Comparison of ENCODE assay signal across 1 cellular context in the genomic region with DNA sequence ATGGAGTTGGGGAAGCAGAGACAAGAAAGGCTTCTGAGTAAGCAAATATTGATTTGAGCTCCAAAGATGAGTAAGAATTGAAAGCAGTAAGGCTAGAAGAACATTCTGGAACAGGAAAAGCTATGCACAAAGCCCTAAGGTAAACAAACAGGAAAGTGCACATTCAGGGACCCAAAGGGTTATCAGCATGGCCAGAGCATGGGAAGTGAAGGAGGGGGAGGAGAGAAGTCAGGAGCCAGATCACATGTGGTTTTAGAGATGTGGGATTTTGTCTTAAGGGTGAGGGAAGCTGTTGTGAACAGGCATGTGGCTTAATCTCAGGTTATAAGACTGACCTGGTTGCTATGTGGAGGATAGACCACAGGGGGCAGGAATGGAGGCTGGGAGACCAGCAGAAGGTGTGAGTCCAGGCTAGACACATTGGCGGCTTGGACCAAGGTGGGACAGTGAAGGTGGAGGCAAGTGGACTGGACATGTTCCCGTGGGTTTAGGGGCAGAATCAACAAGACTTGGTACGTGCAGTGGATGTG.
TF ChIP-seq lines count a peak whose summit lies in the region.

No MANE protein-coding gene starts in this region.

TF ChIP-seq in endothelial cell of umbilical vein, 7 proteins besides CTCF, POLR2A, EP300 and RAD21:
- TF ChIP-seq JUN (IDR thresholded peaks at IDR 0.05; ENCODE audit: borderline replicate concordance, insufficient read depth, insufficient read length, low read depth) = no peak
- TF ChIP-seq, protein P1, sequence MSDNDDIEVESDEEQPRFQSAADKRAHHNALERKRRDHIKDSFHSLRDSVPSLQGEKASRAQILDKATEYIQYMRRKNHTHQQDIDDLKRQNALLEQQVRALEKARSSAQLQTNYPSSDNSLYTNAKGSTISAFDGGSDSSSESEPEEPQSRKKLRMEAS (IDR thresholded peaks at IDR 0.05; ENCODE audit: insufficient read depth, insufficient read length) = no peak
- TF ChIP-seq EZH2 (IDR thresholded peaks at IDR 0.05; ENCODE audit: borderline replicate concordance, low read depth, low read length, severe bottlenecking) = no peak
- TF ChIP-seq GATA2 (IDR thresholded peaks at IDR 0.05; ENCODE audit: insufficient read depth, insufficient read length, low read depth, low read length) = no peak
- TF ChIP-seq MYC (IDR thresholded peaks at IDR 0.05; ENCODE audit: low read depth, low read length) = no peak
- no peak for TF ChIP-seq FOS (IDR thresholded peaks at IDR 0.05; ENCODE audit: borderline replicate concordance, insufficient read depth, low read length)
- TF ChIP-seq POLR2AphosphoS5 (IDR thresholded peaks at IDR 0.05; ENCODE audit: insufficient read depth, low read depth, low read length) = no peak
